8 cellular contexts compared by ENCODE assay signal in genomic region chr11:123357990-123358827, GRCh38.
A peak's percentile ranks its signal among the peaks of the same experiment; 100 is the strongest.
DNase-seq lines count a peak whose midpoint lies in the region; ATAC-seq and TF ChIP-seq lines count a peak whose summit lies in the region.

No MANE protein-coding gene starts in this region.

- H3K4me3 Mint-ChIP-seq in neural crest cell, result peak overlapping the region; percentile 88

- TF ChIP-seq CTCF in WERI-Rb-1 (IDR thresholded peaks at IDR 0.05; ENCODE audit: low read depth, low read length) (peak; percentile 57), epithelial cell of proximal tubule (conservative IDR thresholded peaks at IDR 0.05; ENCODE audit: low read depth, low read length) (peak; percentile 28), neural crest cell (conservative IDR thresholded peaks at IDR 0.05) (no peak)

- peaks cover 80% of the 10 kb centered on the region for H3K27me3 Mint-ChIP-seq in neural crest cell (ENCODE audit: low read depth)

- H3K9me3 Mint-ChIP-seq in neural crest cell, result no peaks in the 10 kb centered on the region

- ATAC-seq in HG03280 (IDR thresholded peaks at IDR 0.05; ENCODE audit: unreplicated experiment), result peak; percentile 70
- no peak for ATAC-seq in HG03469 (IDR thresholded peaks at IDR 0.05; ENCODE audit: unreplicated experiment)

- no peaks in the 10 kb centered on the region for H3K36me3 Mint-ChIP-seq in neural crest cell (ENCODE audit: low read depth)

- H3K27ac ChIP-seq in WERI-Rb-1, result peak overlapping the region; percentile 24; the same call in 1 of the 2 replicates

- peaks cover 6% of the 10 kb centered on the region for H3K4me1 Mint-ChIP-seq in neural crest cell

- peak overlapping the region; percentile 67 for H3K4me3 ChIP-seq in WERI-Rb-1 (ENCODE audit: low read depth, low read length)
- H3K4me3 ChIP-seq in epithelial cell of proximal tubule (ENCODE audit: low read depth, low read length), result peak overlapping the region; percentile 24

- no peaks in the 10 kb centered on the region for H3K27me3 ChIP-seq in WERI-Rb-1 (ENCODE audit: insufficient read depth, low read depth, severe bottlenecking)

- H3K27ac Mint-ChIP-seq in neural crest cell (ENCODE audit: unreplicated experiment), result no peak overlapping the region

- DNase-seq in DMS153 (lab: John Stamatoyannopoulos, UW) (peak; percentile 38), DMS153 treated with DMSO at 0.1 percent for 48 hours (lab: John Stamatoyannopoulos, UW; ENCODE audit: unreplicated experiment) (no peak), WERI-Rb-1 (peak; percentile 67), epithelial cell of proximal tubule (ENCODE audit: low read depth) (no peak), neural crest cell (ENCODE audit: low read depth, low spot score) (peak; percentile 14), H4 (ENCODE audit: low spot score) (no peak)

- no peaks in the 10 kb centered on the region for H3K36me3 ChIP-seq in WERI-Rb-1

- H3K9me3 ChIP-seq in WERI-Rb-1 (ENCODE audit: severe bottlenecking), result no peaks in the 10 kb centered on the region

Comparison
In these comparisons a context has a peak if more than half of its experiments do, and no peak if none do; other contexts are left out.
1. DNase-seq: peak in DMS153 (single experiment), WERI-Rb-1 (single experiment) and neural crest cell (single experiment); none in DMS153 treated with DMSO at 0.1 percent for 48 hours (single experiment), epithelial cell of proximal tubule (single experiment) and H4 (single experiment).